ENCODE assay signal across 14 cellular contexts in the genomic region with DNA sequence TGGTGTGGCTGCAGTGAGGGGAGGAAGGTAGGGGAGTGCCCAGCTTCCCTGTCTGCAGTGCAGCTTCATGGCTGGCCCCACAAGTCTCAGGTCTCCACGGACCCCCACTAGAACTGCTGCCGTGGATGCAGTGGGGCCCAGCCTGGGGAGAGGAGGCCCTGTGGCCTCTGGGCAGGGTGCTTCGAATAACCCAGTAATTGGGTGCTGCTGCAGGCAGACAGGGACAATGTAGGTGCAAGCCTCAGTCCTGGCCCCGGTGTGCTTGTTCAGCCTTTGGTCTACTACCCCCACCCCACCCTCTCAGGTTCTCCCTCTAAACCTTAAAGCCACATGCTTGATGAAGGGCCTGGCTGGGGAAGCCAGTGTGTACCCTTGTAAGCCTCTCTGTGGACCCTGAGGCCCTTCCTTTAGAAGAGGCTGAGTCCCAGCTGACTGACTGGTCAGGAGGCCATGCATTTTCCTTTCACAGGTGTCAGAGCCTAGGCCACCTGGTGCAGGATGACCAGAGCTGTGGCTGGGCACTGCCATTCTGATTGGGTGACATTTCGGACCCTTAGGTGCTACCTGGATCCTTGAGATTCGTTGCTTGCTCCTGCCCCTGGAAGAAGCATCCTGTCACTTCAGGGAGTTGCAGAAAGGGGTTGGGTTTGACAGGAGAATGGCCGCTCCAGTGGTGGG.
"Had no signal": no experiment of that assay in that cellular context is flagged by ENCODE, and none has a peak within 500 bp of the region (broad histone marks: within the 10 kb centered on the region; RNA-seq: fewer than 3 reads in every experiment).

No MANE protein-coding gene starts in this region.

- H3K27me3 Mint-ChIP-seq: natural killer cell treated with Interleukin-12 subunit alpha and Interleukin-12 subunit beta and Interleukin-15 and Interleukin-18, amount 100 ng/mL, for 72 hours had no signal

- DNase-seq: erythroblast; foreskin keratinocyte; left colon; left ventricle myocardium superior; mesenchymal stem cell; midbrain; sigmoid colon; stimulated activated CD4-positive, alpha-beta T cell treated with anti-CD3 and anti-CD28 coated beads, Interleukin-12 subunit alpha, Interleukin-12 subunit beta, amount 100 ng/mL, for 4 hours; stimulated activated naive CD4-positive, alpha-beta T cell; stomach; substantia nigra; transverse colon had no signal

- H3K4me3 Mint-ChIP-seq: natural killer cell treated with Interleukin-12 subunit alpha and Interleukin-12 subunit beta and Interleukin-15 and Interleukin-18, amount 100 ng/mL, for 72 hours had no signal

- FAIRE-seq: endothelial cell of umbilical vein had no signal

- H3K9me3 Mint-ChIP-seq: natural killer cell treated with Interleukin-12 subunit alpha and Interleukin-12 subunit beta and Interleukin-15 and Interleukin-18, amount 100 ng/mL, for 72 hours had no signal

- H3K27ac Mint-ChIP-seq: natural killer cell treated with Interleukin-12 subunit alpha and Interleukin-12 subunit beta and Interleukin-15 and Interleukin-18, amount 100 ng/mL, for 72 hours had no signal

- ATAC-seq: foreskin keratinocyte; left colon; left ventricle myocardium superior; natural killer cell treated with Interleukin-12 subunit alpha and Interleukin-12 subunit beta and Interleukin-15 and Interleukin-18, amount 100 ng/mL, for 72 hours had no signal
